In the genomic region with DNA sequence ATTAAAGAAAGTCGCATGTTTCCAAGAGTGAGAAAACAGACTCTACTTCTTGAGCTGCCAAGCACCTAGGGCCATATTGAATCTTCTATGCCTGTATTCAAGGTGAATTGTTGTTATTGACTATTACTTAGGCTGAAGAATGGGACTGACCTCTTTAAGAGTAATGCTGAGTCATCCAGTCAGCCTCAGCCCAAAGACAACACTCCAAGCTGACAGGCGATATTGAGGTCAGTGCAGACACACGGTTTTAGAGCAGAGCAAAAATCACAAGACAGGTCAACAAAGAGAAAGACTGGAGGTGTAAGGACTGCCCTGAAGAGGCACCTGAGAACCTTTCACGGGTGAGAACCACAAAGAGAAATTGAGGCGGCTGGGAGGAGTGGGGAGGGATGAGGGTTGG, we compare ENCODE assay signal across 12 cellular contexts.
A peak's percentile ranks its signal among the peaks of the same experiment; 100 is the strongest.
DNase-seq lines count a peak whose midpoint lies in the region; ATAC-seq, FAIRE-seq and TF ChIP-seq lines count a peak whose summit lies in the region.
"Had no signal": no experiment of that assay in that cellular context is flagged by ENCODE, and none has a peak within 500 bp of the region (broad histone marks: within the 10 kb centered on the region; RNA-seq: fewer than 3 reads in every experiment).

No MANE protein-coding gene starts in this region.

- H3K4me3 Mint-ChIP-seq in HFFc6: no peak overlapping the region

- H3K27me3 ChIP-seq in KMS-11 (ENCODE audit: insufficient read depth, low read depth): no peaks in the 10 kb centered on the region
- H3K27me3 ChIP-seq in bronchial epithelial cell (ENCODE audit: control insufficient read depth, insufficient read depth, low read length): no peaks in the 10 kb centered on the region
- no peaks in the 10 kb centered on the region for H3K27me3 ChIP-seq in left lung
- no peaks in the 10 kb centered on the region for H3K27me3 ChIP-seq in uterus
- H3K27me3 ChIP-seq: ascending aorta had no signal

- H3K4me2 ChIP-seq in KMS-11: no peak overlapping the region

- TF ChIP-seq CTCF in AG10803 (conservative IDR thresholded peaks at IDR 0.05; ENCODE audit: low read length) (no peak), KMS-11 (conservative IDR thresholded peaks at IDR 0.05; ENCODE audit: low read depth, low read length) (no peak), bronchial epithelial cell (IDR thresholded peaks at IDR 0.05; ENCODE audit: insufficient read depth, low read length, severe bottlenecking) (no peak), left lung (IDR thresholded peaks at IDR 0.05) (no peak), uterus (IDR thresholded peaks at IDR 0.05) (no peak), HFFc6 (IDR thresholded peaks at IDR 0.05) (no peak)

- DNase-seq in AG10803 (ENCODE audit: low read depth): peak; percentile 58
- DNase-seq in bronchial epithelial cell (ENCODE audit: low read depth): peak; percentile 12
- DNase-seq in left lung: no peak
- DNase-seq in uterus: no peak
- DNase-seq in stimulated activated CD4-positive, alpha-beta T cell treated with anti-CD3 and anti-CD28 coated beads, Interleukin-15, amount 100 ng/mL, for 24 hours: no peak
- no peak for DNase-seq in HFFc6
- no peak for DNase-seq in NCI-H82 treated with DMSO at 0.1 percent for 48 hours (lab: John Stamatoyannopoulos, UW; ENCODE audit: unreplicated experiment)
- DNase-seq: NCI-H1105 treated with DMSO at 0.1 percent for 48 hours, T-helper 9 cell had no signal

- H3K79me2 ChIP-seq in KMS-11 (ENCODE audit: insufficient read depth, low read depth): no peaks in the 10 kb centered on the region

- H4K20me1 ChIP-seq in KMS-11 (ENCODE audit: insufficient read depth): no peaks in the 10 kb centered on the region

- intact Hi-C loops in left lung (cut with DNase I): no loop called here
- intact Hi-C loops in uterus (cut with DNase I; ENCODE audit: low total_unique reads): no loop called here

- H3K9ac ChIP-seq in KMS-11: no peak overlapping the region

- FAIRE-seq in bronchial epithelial cell (lab: Jason Lieb, UNC): no peak

- H3K4me3 ChIP-seq in AG10803 (ENCODE audit: low read length) (peak overlapping the region; percentile 1; the same call in 1 of the 2 replicates), KMS-11 (IDR thresholded peaks at IDR 0.05; ENCODE audit: insufficient read depth, low read depth, low read length) (no peak overlapping the region), bronchial epithelial cell (ENCODE audit: low read depth, low read length) (no peak overlapping the region), left lung (no peak overlapping the region), uterus (no peak overlapping the region)
- H3K4me3 ChIP-seq: ascending aorta, lung had no signal

- 0 out of 2 replicates have a peak, but pooled peaks cover 7% of the 10 kb centered on the region for H3K36me3 Mint-ChIP-seq in HFFc6 (ENCODE audit: low read depth)

- TF ChIP-seq POLR2A in uterus (IDR thresholded peaks at IDR 0.05): no peak

- H3K27me3 Mint-ChIP-seq in HFFc6 (ENCODE audit: insufficient read depth): peaks cover 3% of the 10 kb centered on the region

- peak; percentile 64 for ATAC-seq in left lung

- no peak overlapping the region for H3K27ac ChIP-seq in KMS-11
- no peak overlapping the region for H3K27ac ChIP-seq in left lung
- no peak overlapping the region for H3K27ac ChIP-seq in uterus
- H3K27ac ChIP-seq: ascending aorta had no signal

- H2AFZ ChIP-seq in KMS-11 (ENCODE audit: low read depth): peak overlapping the region; percentile 11; the same call in 1 of the 2 replicates

- H3K36me3 ChIP-seq in KMS-11 (ENCODE audit: insufficient read depth) (no peaks in the 10 kb centered on the region), bronchial epithelial cell (ENCODE audit: control insufficient read depth, insufficient read depth, low read length) (no peaks in the 10 kb centered on the region), left lung (no peaks in the 10 kb centered on the region), uterus (no peaks in the 10 kb centered on the region)
- H3K36me3 ChIP-seq: ascending aorta had no signal

- H3K9me3 ChIP-seq in left lung: no peaks in the 10 kb centered on the region
- H3K9me3 ChIP-seq in uterus: no peaks in the 10 kb centered on the region
- H3K9me3 ChIP-seq: ascending aorta had no signal

- no peak overlapping the region for H3K27ac Mint-ChIP-seq in HFFc6

- H3K4me1 ChIP-seq in KMS-11 (ENCODE audit: low read depth, poor library complexity, severe bottlenecking) (peaks cover 6% of the 10 kb centered on the region), left lung (no peaks in the 10 kb centered on the region), uterus (no peaks in the 10 kb centered on the region)

- H3K4me1 Mint-ChIP-seq in HFFc6 (ENCODE audit: low read depth): no peaks in the 10 kb centered on the region

- peaks cover 59% of the 10 kb centered on the region for H3K9me3 Mint-ChIP-seq in HFFc6

Comparison
In these comparisons a context has a peak if more than half of its experiments do, and no peak if none do; other contexts are left out.
1. DNase-seq: peak in AG10803 (single experiment) and bronchial epithelial cell (single experiment); none in left lung (0 of 2), uterus (0 of 2), stimulated activated CD4-positive, alpha-beta T cell treated with anti-CD3 and anti-CD28 coated beads, Interleukin-15, amount 100 ng/mL, for 24 hours (single experiment), HFFc6 (single experiment) and NCI-H82 treated with DMSO at 0.1 percent for 48 hours (single experiment).